21 cellular contexts compared by ENCODE assay signal in the genomic region with DNA sequence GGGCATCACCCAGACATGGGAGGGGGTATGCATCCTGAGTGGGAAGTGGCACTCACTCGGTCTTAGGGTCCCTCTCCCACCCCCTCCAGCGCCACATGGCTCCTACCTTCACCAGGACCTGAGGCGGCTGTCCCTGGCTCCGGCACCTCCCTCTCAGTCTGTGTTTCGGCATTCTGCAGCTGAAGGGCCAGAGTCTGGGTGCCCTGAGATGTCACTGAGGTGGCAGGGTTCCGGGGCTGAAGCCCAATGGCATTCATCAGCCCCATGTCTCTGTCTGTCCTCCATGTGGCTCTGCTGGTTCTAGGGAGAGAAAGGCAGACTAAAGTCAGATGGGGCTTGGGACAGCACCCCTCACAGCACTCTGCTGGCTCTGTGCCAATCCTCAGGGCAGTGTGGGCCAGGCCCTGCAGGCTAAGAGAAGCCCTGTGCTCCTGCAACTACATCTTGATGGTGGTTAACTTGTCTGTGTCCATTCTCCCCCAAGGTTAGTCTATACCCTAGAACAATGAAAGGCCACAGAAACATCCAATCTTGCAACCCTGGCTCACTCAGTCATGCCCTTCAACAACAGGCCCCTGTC. TPM values are rescaled to one million over a fixed set of nuclear protein-coding genes. Genes with fewer than 3 reads are reported as not detected.
"Had no signal": no experiment of that assay in that cellular context is flagged by ENCODE, and none has a peak within 500 bp of the region (broad histone marks: within the 10 kb centered on the region; RNA-seq: fewer than 3 reads in every experiment).

No MANE protein-coding gene starts in this region.

- H3K36me3 ChIP-seq: uterus had no signal

- H3K4me3 Mint-ChIP-seq: naive thymus-derived CD8-positive, alpha-beta T cell; stimulated activated memory B cell treated with anti-CD40 and anti-IgM and Interleukin-4, amounts not matched to agents 10 μg/mL and 1 μg/mL and 100 μg/mL, for 72 hours; type B pancreatic cell had no signal

- ATAC-seq: mucosa of descending colon; naive thymus-derived CD8-positive, alpha-beta T cell; psoas muscle; stimulated activated memory B cell treated with anti-CD40 and anti-IgM and Interleukin-4, amounts not matched to agents 10 μg/mL and 1 μg/mL and 100 μg/mL, for 72 hours had no signal

- H3K9me3 ChIP-seq: heart left ventricle, mucosa of descending colon, psoas muscle, right lobe of liver, suprapubic skin, thyroid gland, uterus had no signal

- H3K27ac Mint-ChIP-seq: stimulated activated memory B cell treated with anti-CD40 and anti-IgM and Interleukin-4, amounts not matched to agents 10 μg/mL and 1 μg/mL and 100 μg/mL, for 72 hours; type B pancreatic cell had no signal

- H3K27me3 Mint-ChIP-seq: naive thymus-derived CD8-positive, alpha-beta T cell; stimulated activated memory B cell treated with anti-CD40 and anti-IgM and Interleukin-4, amounts not matched to agents 10 μg/mL and 1 μg/mL and 100 μg/mL, for 72 hours; type B pancreatic cell had no signal

- DNase-seq: effector CD4-positive, alpha-beta T cell; erythroblast; foreskin melanocyte; heart left ventricle; hippocampal formation; kidney glomerular epithelial cell; mammary epithelial cell; mucosa of descending colon; naive thymus-derived CD8-positive, alpha-beta T cell; psoas muscle; retina; right lobe of liver; stimulated activated CD4-positive, alpha-beta T cell treated with anti-CD3 and anti-CD28 coated beads, Interleukin-1b, Interleukin-23, amount 100 ng/mL, for 48 hours; stimulated activated CD4-positive, alpha-beta T cell treated with anti-CD3 and anti-CD28 coated beads, Interleukin-4, amount 100 ng/mL, for 24 hours; thyroid gland; uterus had no signal

- H3K27me3 ChIP-seq: heart left ventricle, right lobe of liver, suprapubic skin, thyroid gland, uterus had no signal

- H3K4me1 Mint-ChIP-seq: stimulated activated memory B cell treated with anti-CD40 and anti-IgM and Interleukin-4, amounts not matched to agents 10 μg/mL and 1 μg/mL and 100 μg/mL, for 72 hours had no signal

- H3K9me3 Mint-ChIP-seq: endodermal cell; naive thymus-derived CD8-positive, alpha-beta T cell; stimulated activated memory B cell treated with anti-CD40 and anti-IgM and Interleukin-4, amounts not matched to agents 10 μg/mL and 1 μg/mL and 100 μg/mL, for 72 hours; type B pancreatic cell had no signal

- H3K4me3 ChIP-seq: coronary artery, heart left ventricle, mucosa of descending colon, psoas muscle, right lobe of liver, suprapubic skin, thyroid gland, uterus had no signal

- H3K4me1 ChIP-seq: psoas muscle, right lobe of liver, suprapubic skin, thyroid gland, uterus had no signal

- H3K27ac ChIP-seq: coronary artery, heart left ventricle, psoas muscle, right lobe of liver, suprapubic skin, thyroid gland, uterus had no signal

RNA-seq across cellular contexts. Expression of a gene that starts 16.9 kb away (rescaled TPM):
- total RNA-seq: psoas muscle, right lobe of liver had no signal
